In the genomic region with DNA sequence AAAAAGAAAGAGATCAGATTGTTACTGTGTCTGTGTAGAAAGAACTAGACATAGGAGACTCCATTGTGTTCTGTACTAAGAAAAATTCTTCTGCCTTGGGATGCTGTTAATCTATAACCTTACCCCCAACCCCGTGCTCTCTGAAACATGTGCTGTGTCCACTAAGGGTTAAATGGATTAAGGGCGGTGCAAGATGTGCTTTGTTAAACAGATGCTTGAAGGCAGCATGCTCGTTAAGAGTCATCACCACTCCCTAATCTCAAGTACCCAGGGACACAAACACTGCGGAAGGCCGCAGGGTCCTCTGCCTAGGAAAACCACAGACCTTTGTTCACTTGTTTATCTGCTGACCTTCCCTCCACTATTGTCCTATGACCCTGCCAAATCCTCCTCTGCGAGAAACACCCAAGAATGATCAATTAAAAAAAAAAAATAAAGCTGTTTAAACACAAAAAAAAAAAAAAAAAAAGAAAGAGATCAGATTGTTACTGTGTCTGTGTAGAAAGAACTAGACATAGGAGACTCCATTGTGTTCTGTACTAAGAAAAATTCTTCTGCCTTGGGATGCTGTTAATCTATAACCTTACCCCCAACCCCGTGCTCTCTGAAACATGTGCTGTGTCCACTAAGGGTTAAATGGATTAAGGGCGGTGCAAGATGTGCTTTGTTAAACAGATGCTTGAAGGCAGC, we compare ENCODE assay signal across 8 cellular contexts. TPM values are rescaled to one million over a fixed set of nuclear protein-coding genes. Genes with fewer than 3 reads are reported as not detected.
DNase-seq lines count a peak whose midpoint lies in the region; ATAC-seq, FAIRE-seq and TF ChIP-seq lines count a peak whose summit lies in the region.
"Not testable (repeated sequence)": the region's sequence is repeated elsewhere in the genome, so short reads cannot be mapped to it uniquely, and the experiment has no call there.

No MANE protein-coding gene starts in this region.

- H3K36me3 Mint-ChIP-seq in Calu3 (ENCODE audit: insufficient read depth, unreplicated experiment) (peaks cover 45% of the 10 kb centered on the region), glutamatergic neuron (ENCODE audit: unreplicated experiment) (peaks cover 17% of the 10 kb centered on the region)
- H3K36me3 Mint-ChIP-seq in MCF 10A (ENCODE audit: insufficient read depth, unreplicated experiment), result not testable (repeated sequence)

- TF ChIP-seq POLR2A in HepG2 (IDR thresholded peaks at IDR 0.05; ENCODE audit: insufficient read depth in 1 of 2, low read depth in 2 of 2, low read length in 2 of 2), result not testable (repeated sequence)

- H3K27ac Mint-ChIP-seq in Calu3 (ENCODE audit: unreplicated experiment) (peak overlapping the region; percentile 61), MCF 10A (ENCODE audit: low read depth, unreplicated experiment) (peak overlapping the region; percentile 84), glutamatergic neuron (ENCODE audit: unreplicated experiment) (peak overlapping the region; percentile 89)

- not testable (repeated sequence) for H3K4me1 ChIP-seq in HUES48 (ENCODE audit: control insufficient read depth, insufficient read depth, low read length)
- H3K4me1 ChIP-seq in RWPE2 (ENCODE audit: insufficient read depth, poor library complexity, severe bottlenecking) (peaks cover 46% of the 10 kb centered on the region), HepG2 (ENCODE audit: insufficient read depth, low read length) (peaks cover 17% of the 10 kb centered on the region)

- TF ChIP-seq RAD21 in HepG2 (CRISPR knock-in tag; IDR thresholded peaks at IDR 0.05), result not testable (repeated sequence)

- not testable (repeated sequence) for H3K9me3 ChIP-seq in HUES48 (ENCODE audit: control insufficient read depth, insufficient read depth, low read length); RWPE2 (ENCODE audit: severe bottlenecking); HepG2 (ENCODE audit: low read length)

- not testable (repeated sequence) for H4K20me1 ChIP-seq in HepG2 (ENCODE audit: insufficient read depth, low read length)

- H3K4me1 Mint-ChIP-seq in Calu3 (ENCODE audit: low read depth, unreplicated experiment) (peaks cover 39% of the 10 kb centered on the region), MCF 10A (ENCODE audit: insufficient read depth, unreplicated experiment) (peaks cover 17% of the 10 kb centered on the region)
- H3K4me1 Mint-ChIP-seq in glutamatergic neuron (ENCODE audit: low read depth, unreplicated experiment), result not testable (repeated sequence)

- not testable (repeated sequence) for TF ChIP-seq CTCF in Calu3 (IDR thresholded peaks at IDR 0.05; ENCODE audit: unreplicated experiment); RWPE2 (IDR thresholded peaks at IDR 0.05; ENCODE audit: poor library complexity, severe bottlenecking); MCF 10A (IDR thresholded peaks at IDR 0.05; ENCODE audit: unreplicated experiment); glutamatergic neuron (IDR thresholded peaks at IDR 0.05; ENCODE audit: partially characterized antibody, unreplicated experiment); HepG2 (CRISPR knock-in tag; IDR thresholded peaks at IDR 0.05)

- not testable (repeated sequence) for H2AFZ ChIP-seq in HepG2 (ENCODE audit: low read length)

- H3K9ac ChIP-seq in HUES48 (ENCODE audit: low read depth, low read length); HepG2 (ENCODE audit: insufficient read depth, low read depth, low read length): not testable (repeated sequence)

- intact Hi-C loops in Calu3 (cut with micrococcal nuclease; ENCODE audit: unreplicated experiment); MCF 10A (cut with micrococcal nuclease); HepG2 (cut with micrococcal nuclease; ENCODE audit: unreplicated experiment); sciatic nerve (cut with DNase I): not testable (repeated sequence)

- not testable (repeated sequence) for DNase-seq in Calu3; RWPE2 (ENCODE audit: low spot score); MCF 10A (ENCODE audit: unreplicated experiment); epithelial cell of prostate (ENCODE audit: low read depth, low spot score); glutamatergic neuron; HepG2 (ENCODE audit: low spot score); sciatic nerve (ENCODE audit: low spot score)

- not testable (repeated sequence) for H3K4me3 Mint-ChIP-seq in Calu3 (ENCODE audit: low read depth, unreplicated experiment); MCF 10A (ENCODE audit: unreplicated experiment); glutamatergic neuron (ENCODE audit: unreplicated experiment)

- H3K9me3 Mint-ChIP-seq in Calu3 (ENCODE audit: low read depth, unreplicated experiment); MCF 10A (ENCODE audit: unreplicated experiment); glutamatergic neuron (ENCODE audit: unreplicated experiment): not testable (repeated sequence)

- not testable (repeated sequence) for ATAC-seq in RWPE2 (ENCODE audit: low read depth)
- ATAC-seq in HepG2 (peak; percentile 60), sciatic nerve (peak; percentile 50)

- H3K79me2 ChIP-seq in HepG2 (ENCODE audit: insufficient read depth, low read length), result not testable (repeated sequence)

- H3K27me3 ChIP-seq in HUES48 (ENCODE audit: control insufficient read depth, insufficient read depth, low read length); RWPE2 (ENCODE audit: insufficient read depth, poor library complexity, severe bottlenecking); HepG2 (ENCODE audit: control insufficient read depth in 1 of 2, insufficient read depth in 2 of 2, low read length in 2 of 2): not testable (repeated sequence)

- H3K4me3 ChIP-seq in HUES48 (ENCODE audit: low read depth, low read length); RWPE2 (ENCODE audit: severe bottlenecking); HepG2 (replicated peaks in 1 of 3; ENCODE audit: insufficient read depth in 1 of 3, low read depth in 2 of 3, low read length in 3 of 3): not testable (repeated sequence)

- in situ Hi-C loops in HepG2 (cut with HindIII; ENCODE audit: extremely low pct_ligation_motif_present, low pct_unique_long_range_greater_than_20kb), result not testable (repeated sequence)

- CTCF ChIA-PET in Calu3 (lab: Charles Lee) (interaction anchor here (0.6 kb wide), 1 partner anchor 101 kb away, joined by 3 read pairs; no protein-coding TSS in a partner anchor), MCF 10A (lab: Yijun Ruan, JAX) (interaction anchor here (0.6 to 0.7 kb wide), 2 partner anchors 18 to 31 kb away, joined by 3 to 4 read pairs; no protein-coding TSS in a partner anchor)
- CTCF ChIA-PET in HepG2 (lab: Yijun Ruan, JAX; ENCODE audit: low intra/inter-chr PET ratio, low total read pairs), result not testable (repeated sequence)

- H3K36me3 ChIP-seq in HUES48 (ENCODE audit: control insufficient read depth, insufficient read depth, low read length); RWPE2 (ENCODE audit: low read depth); HepG2 (replicated peaks in 1 of 2; ENCODE audit: control insufficient read depth in 1 of 2, insufficient read depth in 2 of 2, low read length in 2 of 2): not testable (repeated sequence)

- BruUV-seq in Calu3 (replicated peaks; lab: Mats Ljungman, UMichigan); HepG2 (replicated peaks; lab: Mats Ljungman, UMichigan): not testable (repeated sequence)
- TSS peak; percentile 50 for BruUV-seq in MCF 10A (replicated peaks; lab: Mats Ljungman, UMichigan)

- no CpG with 5 or more reads among the region's 8 CpGs for WGBS in HepG2 (ENCODE audit: low lambda C conversion rate)

- peak overlapping the region; percentile 66 for H3K27ac ChIP-seq in HUES48 (ENCODE audit: low read depth, low read length)
- peak overlapping the region; percentile 97 for H3K27ac ChIP-seq in RWPE2 (ENCODE audit: poor library complexity, severe bottlenecking)
- peak overlapping the region; percentile 100 for H3K27ac ChIP-seq in epithelial cell of prostate
- H3K27ac ChIP-seq in HepG2 (ENCODE audit: extremely low read length, insufficient read depth, low read length), result not testable (repeated sequence)

- TF ChIP-seq EP300 in HepG2 (IDR thresholded peaks at IDR 0.05; ENCODE audit: low read depth in 2 of 2, low read length in 2 of 2); HepG2 (CRISPR knock-in tag; IDR thresholded peaks at IDR 0.05; ENCODE audit: borderline replicate concordance): not testable (repeated sequence)

- POLR2A ChIA-PET in MCF 10A (lab: Yijun Ruan, JAX), result interaction anchor here (0.6 to 1.4 kb wide), 3 partner anchors 61 to 86 kb away, joined by 4 to 13 read pairs (median 4); no protein-coding TSS in a partner anchor
- POLR2A ChIA-PET in HepG2 (lab: Yijun Ruan, JAX), result not testable (repeated sequence)

- H3K27me3 Mint-ChIP-seq in Calu3 (ENCODE audit: unreplicated experiment); MCF 10A (ENCODE audit: insufficient read depth, unreplicated experiment); glutamatergic neuron (ENCODE audit: unreplicated experiment): not testable (repeated sequence)

- FAIRE-seq in HepG2 (lab: Jason Lieb, UNC), result not testable (repeated sequence)

- not testable (repeated sequence) for H3K4me2 ChIP-seq in HepG2 (ENCODE audit: low read depth, low read length)

RNA-seq across cellular contexts. Expression of gene ANXA2R, which starts 58.6 kb away (rescaled TPM):
- total RNA-seq in Calu3 (2022) (8.0 and 9.4 TPM in 2 replicates), MCF 10A (2022) (0.98 and 1.3 TPM in 2 replicates), glutamatergic neuron (ENCODE audit: unreplicated experiment) (1.6 TPM), HepG2 (2016; rRNA removed; fragmentation: Illumina TruSeq; extraction: Trizol) (0.76 and 0.95 TPM in 2 replicates), sciatic nerve (5.7 TPM)
- 0.40 and 0.53 TPM in 2 replicates for total RNA-seq in HepG2 (2016; cell fraction: cytosol; rRNA removed; fragmentation: Illumina TruSeq; extraction: Trizol; ENCODE audit: low read depth)
- 0.58 and 0.74 TPM in 2 replicates for total RNA-seq in HepG2 (2016; cell fraction: insoluble cytoplasmic fraction; rRNA removed; fragmentation: Illumina TruSeq; extraction: Trizol)
- 0.65 TPM in 2 replicates for total RNA-seq in HepG2 (2016; cell fraction: membrane; rRNA removed; fragmentation: Illumina TruSeq; extraction: Trizol)
- total RNA-seq in HepG2 (2016; cell fraction: nucleus; rRNA removed; fragmentation: Illumina TruSeq; extraction: Trizol), result 1.5 and 1.8 TPM in 2 replicates
- 1.3 TPM in 2 replicates for polyA plus RNA-seq in HepG2 (2011; rRNA removed)
- 0.90 and 1.1 TPM in 2 replicates for polyA plus RNA-seq in HepG2 (2011; cell fraction: cytosol; rRNA removed)
- 2.6 and 2.7 TPM in 2 replicates for polyA plus RNA-seq in HepG2 (2011; cell fraction: nucleus; rRNA removed)
- 0.52 and 0.67 TPM in 2 replicates for polyA plus RNA-seq in HepG2 (2012)
- polyA plus RNA-seq in HepG2 (2016; cell fraction: cytosol; fragmentation: Illumina TruSeq; extraction: Trizol; ENCODE audit: low read depth), result 0.37 and 0.41 TPM in 2 replicates
- polyA plus RNA-seq in HepG2 (2016; cell fraction: insoluble cytoplasmic fraction; fragmentation: Illumina TruSeq; extraction: Trizol; ENCODE audit: low read depth), result 0.28 and 0.72 TPM in 2 replicates
- polyA plus RNA-seq in HepG2 (2016; cell fraction: membrane; fragmentation: Illumina TruSeq; extraction: Trizol; ENCODE audit: low read depth), result 0.34 and 0.62 TPM in 2 replicates
- 1.2 and 1.5 TPM in 2 replicates for polyA plus RNA-seq in HepG2 (2016; cell fraction: nucleus; fragmentation: Illumina TruSeq; extraction: Trizol; ENCODE audit: insufficient read depth, low read depth)
- 1.5 and 11.0 TPM in 2 replicates for polyA minus RNA-seq in HepG2 (2011; rRNA and poly(A)+ RNA removed; ENCODE audit: low replicate concordance)
- 0.49 TPM in 1 of 2 replicates, not detected in the other for polyA minus RNA-seq in HepG2 (2011; cell fraction: cytosol; rRNA and poly(A)+ RNA removed)
- 3.9 and 4.5 TPM in 2 replicates for polyA minus RNA-seq in HepG2 (2011; cell fraction: nucleus; rRNA and poly(A)+ RNA removed)
